9 cellular contexts compared by ENCODE assay signal in the genomic region with DNA sequence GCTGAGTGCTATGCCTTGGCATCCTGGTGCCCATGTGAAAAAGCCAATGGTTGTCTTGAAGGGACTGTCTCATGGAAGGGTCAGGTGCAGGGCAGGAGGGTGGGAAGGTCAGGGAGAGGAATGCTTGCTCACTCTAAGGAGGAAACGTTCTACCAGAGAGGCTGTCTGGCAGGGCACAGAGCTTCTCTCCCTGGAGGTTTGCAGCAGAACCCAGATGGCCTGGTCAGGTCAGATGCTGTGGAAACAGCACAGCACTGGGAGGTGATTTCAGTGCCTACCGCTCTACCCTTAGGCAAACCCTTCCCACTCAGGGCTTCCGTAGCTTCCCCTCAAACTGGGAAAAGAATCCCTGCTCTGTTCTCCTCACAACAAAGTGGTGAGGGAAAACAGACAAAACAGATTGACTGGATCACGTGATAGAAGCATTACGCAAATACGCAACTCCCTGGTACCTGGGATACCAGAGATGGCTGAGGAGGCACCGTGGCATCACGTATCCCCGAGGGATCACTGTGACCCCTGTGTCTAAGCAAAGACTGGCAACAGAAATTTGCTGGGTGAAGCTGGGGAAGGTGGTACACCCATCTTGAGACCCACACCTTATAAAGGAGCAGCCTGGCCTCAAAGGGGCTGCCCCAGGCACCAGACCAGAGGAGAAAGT. TPM values are rescaled to one million over a fixed set of nuclear protein-coding genes. Genes with fewer than 3 reads are reported as not detected.
DNase-seq lines count a peak whose midpoint lies in the region; ATAC-seq and TF ChIP-seq lines count a peak whose summit lies in the region.
"Had no signal": no experiment of that assay in that cellular context is flagged by ENCODE, and none has a peak within 500 bp of the region (broad histone marks: within the 10 kb centered on the region; RNA-seq: fewer than 3 reads in every experiment).

No MANE protein-coding gene starts in this region.

- H3K36me3 Mint-ChIP-seq in activated T-cell treated with anti-CD3 and anti-CD28 coated beads, Interleukin-2, amount 50 U/mL, for 4 hours (ENCODE audit: insufficient read depth): peaks cover 5% of the 10 kb centered on the region
- H3K36me3 Mint-ChIP-seq in activated naive CD8-positive, alpha-beta T cell treated with anti-CD3 and anti-CD28 coated beads for 36 hours: peaks cover 39% of the 10 kb centered on the region

- no peaks in the 10 kb centered on the region for H3K9me3 Mint-ChIP-seq in activated T-cell treated with anti-CD3 and anti-CD28 coated beads, Interleukin-2, amount 50 U/mL, for 4 hours
- no peaks in the 10 kb centered on the region for H3K9me3 Mint-ChIP-seq in activated naive CD8-positive, alpha-beta T cell treated with anti-CD3 and anti-CD28 coated beads for 36 hours

- H3K27ac Mint-ChIP-seq in activated naive CD8-positive, alpha-beta T cell treated with anti-CD3 and anti-CD28 coated beads for 36 hours: peak overlapping the region; percentile 94

- TF ChIP-seq CTCF in liver (IDR thresholded peaks at IDR 0.05; ENCODE audit: low read depth, low read length, missing input control): no peak
- TF ChIP-seq CTCF in tibial nerve (IDR thresholded peaks at IDR 0.05): no peak
- TF ChIP-seq CTCF in WERI-Rb-1 (IDR thresholded peaks at IDR 0.05; ENCODE audit: low read depth, low read length): no peak

- H3K4me3 Mint-ChIP-seq in activated T-cell treated with anti-CD3 and anti-CD28 coated beads, Interleukin-2, amount 50 U/mL, for 4 hours: peak overlapping the region; percentile 96
- H3K4me3 Mint-ChIP-seq in activated naive CD8-positive, alpha-beta T cell treated with anti-CD3 and anti-CD28 coated beads for 36 hours: peak overlapping the region; percentile 92

- H3K4me3 ChIP-seq in liver (ENCODE audit: low read depth in 1 of 3, low read length in 3 of 3): peak overlapping the region; percentile 18 to 74 (median 74)
- peak overlapping the region in 1 of 4 donors; percentile 65 for H3K4me3 ChIP-seq in tibial nerve
- H3K4me3 ChIP-seq in WERI-Rb-1 (ENCODE audit: low read depth, low read length): no peak overlapping the region
- H3K4me3 ChIP-seq: SJSA1 had no signal

- H3K9ac ChIP-seq in liver (ENCODE audit: low read depth in 1 of 2, low read length in 2 of 2): peak overlapping the region in 1 of 2 donors; percentile 42

- H3K27ac ChIP-seq in liver (ENCODE audit: low read depth in 1 of 2, low read length in 2 of 2) (peak overlapping the region; percentile 4 to 32), tibial nerve (peak overlapping the region; percentile 31 to 96 (median 96)), WERI-Rb-1 (no peak overlapping the region)
- H3K27ac ChIP-seq: SJSA1 had no signal

- H3K4me1 ChIP-seq in liver (ENCODE audit: control insufficient read depth in 4 of 4, insufficient read depth in 4 of 4, low read length in 3 of 4) (peaks cover 16 to 75% (median 66%) of the 10 kb centered on the region in 4 donors), tibial nerve (peaks cover 3 to 74% (median 53%) of the 10 kb centered on the region in 4 donors)

- H3K36me3 ChIP-seq in liver (ENCODE audit: control insufficient read depth in 4 of 4, insufficient read depth in 3 of 4, low read depth in 1 of 4, low read length in 3 of 4): no peaks in the 10 kb centered on the region
- H3K36me3 ChIP-seq in tibial nerve: no peaks in the 10 kb centered on the region
- H3K36me3 ChIP-seq in WERI-Rb-1: no peaks in the 10 kb centered on the region

- DNase-seq in activated T-cell treated with anti-CD3 and anti-CD28 coated beads, Interleukin-2, amount 50 U/mL, for 4 hours: no peak
- no peak for DNase-seq in activated T-cell treated with anti-CD3 and anti-CD28 coated beads for 4 hours
- no peak for DNase-seq in activated naive CD8-positive, alpha-beta T cell treated with anti-CD3 and anti-CD28 coated beads for 36 hours
- no peak for DNase-seq in tibial nerve (ENCODE audit: low spot score in 2 of 2)
- DNase-seq in WERI-Rb-1: no peak
- no peak for DNase-seq in DMS53 (lab: John Stamatoyannopoulos, UW)

- TF ChIP-seq RAD21 in liver (IDR thresholded peaks at IDR 0.05): no peak

- peaks cover 73% of the 10 kb centered on the region for H3K4me1 Mint-ChIP-seq in activated T-cell treated with anti-CD3 and anti-CD28 coated beads, Interleukin-2, amount 50 U/mL, for 4 hours (ENCODE audit: low read depth)
- H3K4me1 Mint-ChIP-seq in activated naive CD8-positive, alpha-beta T cell treated with anti-CD3 and anti-CD28 coated beads for 36 hours: peaks cover 51% of the 10 kb centered on the region

- H3K9me3 ChIP-seq in liver (ENCODE audit: control insufficient read depth in 4 of 4, low read length in 3 of 4) (no peaks in the 10 kb centered on the region), tibial nerve (no peaks in the 10 kb centered on the region), WERI-Rb-1 (ENCODE audit: severe bottlenecking) (no peaks in the 10 kb centered on the region)
- H3K9me3 ChIP-seq: SJSA1 had no signal

- TF ChIP-seq EP300 in tibial nerve (IDR thresholded peaks at IDR 0.05): peak in 1 of 2 donors; percentile 19

- no peak for TF ChIP-seq POLR2A in tibial nerve (IDR thresholded peaks at IDR 0.05)

- no peak for ATAC-seq in activated T-cell treated with anti-CD3 and anti-CD28 coated beads, Interleukin-2, amount 50 U/mL, for 4 hours
- ATAC-seq in GM21390 (IDR thresholded peaks at IDR 0.05; ENCODE audit: unreplicated experiment): no peak

- 35% methylated on average over 9 of the region's 9 CpGs for WGBS in liver
- 38 to 39% methylated on average over 9 of the region's 9 CpGs for whole genome bisulfite sequencing in tibial nerve, 2 donors

- H3K27me3 ChIP-seq in liver (ENCODE audit: control insufficient read depth in 4 of 4, insufficient read depth in 4 of 4, low read length in 3 of 4): no peaks in the 10 kb centered on the region
- H3K27me3 ChIP-seq in tibial nerve: no peaks in the 10 kb centered on the region
- no peaks in the 10 kb centered on the region for H3K27me3 ChIP-seq in WERI-Rb-1 (ENCODE audit: insufficient read depth, low read depth, severe bottlenecking)
- H3K27me3 ChIP-seq: SJSA1 had no signal

- no peaks in the 10 kb centered on the region for H3K27me3 Mint-ChIP-seq in activated T-cell treated with anti-CD3 and anti-CD28 coated beads, Interleukin-2, amount 50 U/mL, for 4 hours (ENCODE audit: low read depth)
- no peaks in the 10 kb centered on the region for H3K27me3 Mint-ChIP-seq in activated naive CD8-positive, alpha-beta T cell treated with anti-CD3 and anti-CD28 coated beads for 36 hours

TF ChIP-seq in liver, 16 proteins besides CTCF, POLR2A, EP300 and RAD21:
- no peak for TF ChIP-seq YY1 (IDR thresholded peaks at IDR 0.05)
- TF ChIP-seq, protein P1, sequence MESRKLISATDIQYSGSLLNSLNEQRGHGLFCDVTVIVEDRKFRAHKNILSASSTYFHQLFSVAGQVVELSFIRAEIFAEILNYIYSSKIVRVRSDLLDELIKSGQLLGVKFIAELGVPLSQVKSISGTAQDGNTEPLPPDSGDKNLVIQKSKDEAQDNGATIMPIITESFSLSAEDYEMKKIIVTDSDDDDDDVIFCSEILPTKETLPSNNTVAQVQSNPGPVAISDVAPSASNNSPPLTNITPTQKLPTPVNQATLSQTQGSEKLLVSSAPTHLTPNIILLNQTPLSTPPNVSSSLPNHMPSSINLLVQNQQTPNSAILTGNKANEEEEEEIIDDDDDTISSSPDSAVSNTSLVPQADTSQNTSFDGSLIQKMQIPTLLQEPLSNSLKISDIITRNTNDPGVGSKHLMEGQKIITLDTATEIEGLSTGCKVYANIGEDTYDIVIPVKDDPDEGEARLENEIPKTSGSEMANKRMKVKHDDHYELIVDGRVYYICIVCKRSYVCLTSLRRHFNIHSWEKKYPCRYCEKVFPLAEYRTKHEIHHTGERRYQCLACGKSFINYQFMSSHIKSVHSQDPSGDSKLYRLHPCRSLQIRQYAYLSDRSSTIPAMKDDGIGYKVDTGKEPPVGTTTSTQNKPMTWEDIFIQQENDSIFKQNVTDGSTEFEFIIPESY (IDR thresholded peaks at IDR 0.05): no peak
- TF ChIP-seq NR2F2 (IDR thresholded peaks at IDR 0.05): no peak
- no peak for TF ChIP-seq FOXA2 (IDR thresholded peaks at IDR 0.05)
- no peak for TF ChIP-seq EGR1 (IDR thresholded peaks at IDR 0.05; ENCODE audit: low read depth in 2 of 2)
- no peak for TF ChIP-seq GABPA (IDR thresholded peaks at IDR 0.05 in 1 of 2, conservative IDR thresholded peaks at IDR 0.05 in 1 of 2)
- TF ChIP-seq JUND (IDR thresholded peaks at IDR 0.05): no peak
- no peak for TF ChIP-seq HNF4A (conservative IDR thresholded peaks at IDR 0.05)

RNA-seq across cellular contexts. Expression of a gene that starts 3.9 kb away (rescaled TPM):
- total RNA-seq in activated T-cell treated with anti-CD3 and anti-CD28 coated beads, Interleukin-2, amount 50 U/mL, for 4 hours: 10 to 100 TPM; 76.8 to 89.3 (median 85.0) TPM
- total RNA-seq in activated naive CD8-positive, alpha-beta T cell treated with anti-CD3 and anti-CD28 coated beads for 36 hours: 100 to 1,000 TPM in 1 of 2 experiments, 10 to 100 TPM in 1; 99.1 to 101 TPM
- 100 to 1,000 TPM in 1 of 2 donors, 10 to 100 TPM in 1; 73.6 to 122 TPM for total RNA-seq in liver
- polyA plus RNA-seq in liver: 100 to 1,000 TPM in 1 of 2 donors, 10 to 100 TPM in 1; 73.0 to 125 TPM
- 100 to 1,000 TPM; 161 to 216 (median 195) TPM for total RNA-seq in tibial nerve

RNA-seq across cellular contexts. Expression of a gene that starts 54.6 kb away (rescaled TPM):
- total RNA-seq in activated T-cell treated with anti-CD3 and anti-CD28 coated beads, Interleukin-2, amount 50 U/mL, for 4 hours: 10 to 100 TPM; 20.6 to 23.0 (median 22.4) TPM
- 10 to 100 TPM; 21.2 to 23.7 TPM for total RNA-seq in activated naive CD8-positive, alpha-beta T cell treated with anti-CD3 and anti-CD28 coated beads for 36 hours
- total RNA-seq in liver: 1 to 10 TPM; 7.9 to 8.8 TPM
- polyA plus RNA-seq in liver: 1 to 10 TPM; 3.4 to 3.5 TPM
- total RNA-seq in tibial nerve: 10 to 100 TPM; 17.0 to 35.1 (median 25.3) TPM
